8 cellular contexts compared by ENCODE assay signal in genomic region chr10:34254596-34254995, GRCh38.
DNase-seq lines count a peak whose midpoint lies in the region; ATAC-seq and TF ChIP-seq lines count a peak whose summit lies in the region.

No MANE protein-coding gene starts in this region.

- CTCF ChIA-PET in HEK293 (lab: Yijun Ruan, JAX) = interaction anchor here (0.5 to 0.6 kb wide), 2 partner anchors 327 to 692 kb away, joined by 3 to 4 read pairs; no protein-coding TSS in a partner anchor

- H3K27ac Mint-ChIP-seq in stimulated activated memory B cell treated with anti-CD40 and anti-IgM and Interleukin-4, amounts not matched to agents 10 μg/mL and 1 μg/mL and 100 μg/mL, for 72 hours = no peak overlapping the region

- H3K36me3 Mint-ChIP-seq in stimulated activated memory B cell treated with anti-CD40 and anti-IgM and Interleukin-4, amounts not matched to agents 10 μg/mL and 1 μg/mL and 100 μg/mL, for 72 hours = no peaks in the 10 kb centered on the region

- H3K4me3 Mint-ChIP-seq in stimulated activated memory B cell treated with anti-CD40 and anti-IgM and Interleukin-4, amounts not matched to agents 10 μg/mL and 1 μg/mL and 100 μg/mL, for 72 hours = no peak overlapping the region

- intact Hi-C loops in posterior vena cava (cut with DNase I) = no loop called here

- no peaks in the 10 kb centered on the region for H3K36me3 ChIP-seq in HEK293 (ENCODE audit: control insufficient read depth in 2 of 2, insufficient read depth in 1 of 2, low read length in 2 of 2)

- no peaks in the 10 kb centered on the region for H3K9me3 Mint-ChIP-seq in stimulated activated memory B cell treated with anti-CD40 and anti-IgM and Interleukin-4, amounts not matched to agents 10 μg/mL and 1 μg/mL and 100 μg/mL, for 72 hours

- H3K27ac ChIP-seq in HEK293 (ENCODE audit: extremely low read depth, low read depth, low read length) = no peak overlapping the region

- TF ChIP-seq CTCF in HEK293 (tag by site-specific recombination; IDR thresholded peaks at IDR 0.05) = no peak

- H3K4me3 ChIP-seq in HEK293 (ENCODE audit: low read depth, low read length) = no peak overlapping the region

- POLR2A ChIA-PET in HEK293 (lab: Yijun Ruan, JAX) = no interaction called here

- no peak for ATAC-seq in stimulated activated memory B cell treated with anti-CD40 and anti-IgM and Interleukin-4, amounts not matched to agents 10 μg/mL and 1 μg/mL and 100 μg/mL, for 72 hours

- H3K4me1 Mint-ChIP-seq in stimulated activated memory B cell treated with anti-CD40 and anti-IgM and Interleukin-4, amounts not matched to agents 10 μg/mL and 1 μg/mL and 100 μg/mL, for 72 hours = no peaks in the 10 kb centered on the region

- DNase-seq in GM04503 (ENCODE audit: low read depth) (peak; percentile 12), NOMO-1 treated with DMSO at 0.1 percent for 48 hours (lab: John Stamatoyannopoulos, UW; ENCODE audit: unreplicated experiment) (peak; percentile 55), glomerular visceral epithelial cell (ENCODE audit: extremely low spot score) (peak; percentile 82), NCI-H1417 treated with DMSO at 0.1 percent for 48 hours (lab: John Stamatoyannopoulos, UW) (no peak), hepatic stellate cell (ENCODE audit: low spot score) (no peak), posterior vena cava (ENCODE audit: low spot score) (no peak)

- peaks cover 6% of the 10 kb centered on the region; the same call in 1 of the 2 replicates for H3K4me1 ChIP-seq in HEK293 (ENCODE audit: control insufficient read depth, insufficient read depth, low read length)

- H3K9me3 ChIP-seq in HEK293 (ENCODE audit: control insufficient read depth, insufficient read depth, low read depth, low read length) = no peaks in the 10 kb centered on the region

- H3K27me3 Mint-ChIP-seq in stimulated activated memory B cell treated with anti-CD40 and anti-IgM and Interleukin-4, amounts not matched to agents 10 μg/mL and 1 μg/mL and 100 μg/mL, for 72 hours = no peaks in the 10 kb centered on the region

TF ChIP-seq in HEK293, 187 proteins besides CTCF, POLR2A, EP300 and RAD21 (continues in another document):
- no peak for TF ChIP-seq REST (tag by site-specific recombination; IDR thresholded peaks at IDR 0.05)
- TF ChIP-seq, protein P1, sequence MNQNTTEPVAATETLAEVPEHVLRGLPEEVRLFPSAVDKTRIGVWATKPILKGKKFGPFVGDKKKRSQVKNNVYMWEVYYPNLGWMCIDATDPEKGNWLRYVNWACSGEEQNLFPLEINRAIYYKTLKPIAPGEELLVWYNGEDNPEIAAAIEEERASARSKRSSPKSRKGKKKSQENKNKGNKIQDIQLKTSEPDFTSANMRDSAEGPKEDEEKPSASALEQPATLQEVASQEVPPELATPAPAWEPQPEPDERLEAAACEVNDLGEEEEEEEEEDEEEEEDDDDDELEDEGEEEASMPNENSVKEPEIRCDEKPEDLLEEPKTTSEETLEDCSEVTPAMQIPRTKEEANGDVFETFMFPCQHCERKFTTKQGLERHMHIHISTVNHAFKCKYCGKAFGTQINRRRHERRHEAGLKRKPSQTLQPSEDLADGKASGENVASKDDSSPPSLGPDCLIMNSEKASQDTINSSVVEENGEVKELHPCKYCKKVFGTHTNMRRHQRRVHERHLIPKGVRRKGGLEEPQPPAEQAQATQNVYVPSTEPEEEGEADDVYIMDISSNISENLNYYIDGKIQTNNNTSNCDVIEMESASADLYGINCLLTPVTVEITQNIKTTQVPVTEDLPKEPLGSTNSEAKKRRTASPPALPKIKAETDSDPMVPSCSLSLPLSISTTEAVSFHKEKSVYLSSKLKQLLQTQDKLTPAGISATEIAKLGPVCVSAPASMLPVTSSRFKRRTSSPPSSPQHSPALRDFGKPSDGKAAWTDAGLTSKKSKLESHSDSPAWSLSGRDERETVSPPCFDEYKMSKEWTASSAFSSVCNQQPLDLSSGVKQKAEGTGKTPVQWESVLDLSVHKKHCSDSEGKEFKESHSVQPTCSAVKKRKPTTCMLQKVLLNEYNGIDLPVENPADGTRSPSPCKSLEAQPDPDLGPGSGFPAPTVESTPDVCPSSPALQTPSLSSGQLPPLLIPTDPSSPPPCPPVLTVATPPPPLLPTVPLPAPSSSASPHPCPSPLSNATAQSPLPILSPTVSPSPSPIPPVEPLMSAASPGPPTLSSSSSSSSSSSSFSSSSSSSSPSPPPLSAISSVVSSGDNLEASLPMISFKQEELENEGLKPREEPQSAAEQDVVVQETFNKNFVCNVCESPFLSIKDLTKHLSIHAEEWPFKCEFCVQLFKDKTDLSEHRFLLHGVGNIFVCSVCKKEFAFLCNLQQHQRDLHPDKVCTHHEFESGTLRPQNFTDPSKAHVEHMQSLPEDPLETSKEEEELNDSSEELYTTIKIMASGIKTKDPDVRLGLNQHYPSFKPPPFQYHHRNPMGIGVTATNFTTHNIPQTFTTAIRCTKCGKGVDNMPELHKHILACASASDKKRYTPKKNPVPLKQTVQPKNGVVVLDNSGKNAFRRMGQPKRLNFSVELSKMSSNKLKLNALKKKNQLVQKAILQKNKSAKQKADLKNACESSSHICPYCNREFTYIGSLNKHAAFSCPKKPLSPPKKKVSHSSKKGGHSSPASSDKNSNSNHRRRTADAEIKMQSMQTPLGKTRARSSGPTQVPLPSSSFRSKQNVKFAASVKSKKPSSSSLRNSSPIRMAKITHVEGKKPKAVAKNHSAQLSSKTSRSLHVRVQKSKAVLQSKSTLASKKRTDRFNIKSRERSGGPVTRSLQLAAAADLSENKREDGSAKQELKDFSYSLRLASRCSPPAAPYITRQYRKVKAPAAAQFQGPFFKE (tag by site-specific recombination; IDR thresholded peaks at IDR 0.05; ENCODE audit: borderline replicate concordance) = no peak
- TF ChIP-seq GLIS1 (tag by site-specific recombination; IDR thresholded peaks at IDR 0.05) = 0 out of 2 replicates have a peak, but pooled peaks have one; percentile 18
- 0 out of 2 replicates have a peak, but pooled peaks have one; percentile 7 for TF ChIP-seq ZSCAN4 (tag by site-specific recombination; IDR thresholded peaks at IDR 0.05)
- TF ChIP-seq PRDM10 (tag by site-specific recombination; IDR thresholded peaks at IDR 0.05) = peak; percentile 55

Comparison
In these comparisons a context has a peak if more than half of its experiments do, and no peak if none do; other contexts are left out.
1. DNase-seq: peak in GM04503 (single experiment), NOMO-1 treated with DMSO at 0.1 percent for 48 hours (single experiment) and glomerular visceral epithelial cell (single experiment); none in NCI-H1417 treated with DMSO at 0.1 percent for 48 hours (single experiment), hepatic stellate cell (single experiment) and posterior vena cava (single experiment).